ENCODE assay signal across 1 cellular context in the genomic region with DNA sequence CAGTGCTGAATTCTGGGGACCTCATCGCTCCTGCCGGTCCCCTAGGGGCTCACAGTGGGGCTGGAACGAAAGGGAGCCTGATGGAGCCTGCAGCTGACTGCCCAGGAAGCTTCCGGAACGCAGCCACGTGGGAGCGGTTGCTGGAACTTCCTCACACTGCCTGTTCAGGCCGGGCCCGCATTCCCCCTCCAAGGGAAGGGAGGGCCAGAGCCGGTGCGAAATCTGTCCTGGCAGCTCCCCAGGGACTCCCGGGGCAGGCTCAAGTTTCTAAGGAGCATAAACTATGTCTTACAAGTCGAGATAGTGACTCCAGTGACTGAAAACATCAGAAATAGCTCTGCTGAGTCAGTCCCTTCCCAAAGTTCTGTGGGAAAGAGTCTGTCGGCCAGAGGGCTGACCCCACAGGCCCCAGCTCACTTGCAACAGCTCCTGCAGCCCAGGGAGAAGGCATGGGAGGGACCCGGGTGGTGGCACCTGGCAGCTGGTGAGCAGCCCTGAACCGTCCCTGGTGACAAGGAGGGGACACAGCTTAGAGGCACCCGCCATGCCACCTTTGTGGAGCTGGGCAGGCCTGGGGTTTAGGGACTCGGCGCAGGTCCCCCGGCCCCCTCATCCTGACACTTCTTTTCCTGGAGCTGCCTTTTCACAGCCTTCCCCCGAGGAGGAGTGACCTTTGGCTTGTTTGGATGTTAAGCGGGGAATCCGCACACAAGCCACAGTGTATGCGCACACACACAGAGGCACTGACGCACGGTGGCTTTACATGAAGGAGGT.
TF ChIP-seq lines count a peak whose summit lies in the region.

No MANE protein-coding gene starts in this region.

TF ChIP-seq in HepG2, 621 proteins besides CTCF, POLR2A, EP300 and RAD21 (continued from another document and continues in another):
- TF ChIP-seq MLXIP (CRISPR knock-in tag; IDR thresholded peaks at IDR 0.05; ENCODE audit: borderline replicate concordance) (no peak), ZNF225 (CRISPR knock-in tag; IDR thresholded peaks at IDR 0.05) (no peak), SALL1 (CRISPR knock-in tag; IDR thresholded peaks at IDR 0.05) (peak; percentile 68; the same call in 1 of the 2 replicates), ISL2 (CRISPR knock-in tag; IDR thresholded peaks at IDR 0.05) (no peak), ZNF337 (CRISPR knock-in tag; IDR thresholded peaks at IDR 0.05; ENCODE audit: borderline replicate concordance, low read depth) (no peak), TMF1 (CRISPR knock-in tag; IDR thresholded peaks at IDR 0.05; ENCODE audit: low read depth) (no peak), ETV5 (CRISPR knock-in tag; IDR thresholded peaks at IDR 0.05; ENCODE audit: borderline replicate concordance) (peak; percentile 89), ATF7 (IDR thresholded peaks at IDR 0.05) (no peak), ATF7 (CRISPR knock-in tag; IDR thresholded peaks at IDR 0.05) (no peak), SAP130 (CRISPR knock-in tag; IDR thresholded peaks at IDR 0.05; ENCODE audit: low read depth) (peak; percentile 48; the same call in 1 of the 2 replicates), SALL2 (CRISPR knock-in tag; IDR thresholded peaks at IDR 0.05) (no peak), RFXANK (CRISPR knock-in tag; IDR thresholded peaks at IDR 0.05) (no peak), PREB (CRISPR knock-in tag; IDR thresholded peaks at IDR 0.05) (no peak), ARNT2 (CRISPR knock-in tag; IDR thresholded peaks at IDR 0.05; ENCODE audit: low read depth) (no peak), ZNF407 (CRISPR knock-in tag; IDR thresholded peaks at IDR 0.05; ENCODE audit: not compliant biosample characterization) (peak; percentile 77), ZNF547 (CRISPR knock-in tag; IDR thresholded peaks at IDR 0.05) (0 out of 2 replicates have a peak, but pooled peaks have one; percentile 55), PHF8 (CRISPR knock-in tag; IDR thresholded peaks at IDR 0.05) (no peak), PLRG1 (conservative IDR thresholded peaks at IDR 0.05) (no peak), HIVEP1 (CRISPR knock-in tag; IDR thresholded peaks at IDR 0.05) (no peak), ZNF549 (CRISPR knock-in tag; IDR thresholded peaks at IDR 0.05) (peak; percentile 97), KLF16 (CRISPR knock-in tag; IDR thresholded peaks at IDR 0.05) (no peak), AKNA (CRISPR knock-in tag; IDR thresholded peaks at IDR 0.05; ENCODE audit: borderline replicate concordance) (no peak)
- TF ChIP-seq, protein P1, sequence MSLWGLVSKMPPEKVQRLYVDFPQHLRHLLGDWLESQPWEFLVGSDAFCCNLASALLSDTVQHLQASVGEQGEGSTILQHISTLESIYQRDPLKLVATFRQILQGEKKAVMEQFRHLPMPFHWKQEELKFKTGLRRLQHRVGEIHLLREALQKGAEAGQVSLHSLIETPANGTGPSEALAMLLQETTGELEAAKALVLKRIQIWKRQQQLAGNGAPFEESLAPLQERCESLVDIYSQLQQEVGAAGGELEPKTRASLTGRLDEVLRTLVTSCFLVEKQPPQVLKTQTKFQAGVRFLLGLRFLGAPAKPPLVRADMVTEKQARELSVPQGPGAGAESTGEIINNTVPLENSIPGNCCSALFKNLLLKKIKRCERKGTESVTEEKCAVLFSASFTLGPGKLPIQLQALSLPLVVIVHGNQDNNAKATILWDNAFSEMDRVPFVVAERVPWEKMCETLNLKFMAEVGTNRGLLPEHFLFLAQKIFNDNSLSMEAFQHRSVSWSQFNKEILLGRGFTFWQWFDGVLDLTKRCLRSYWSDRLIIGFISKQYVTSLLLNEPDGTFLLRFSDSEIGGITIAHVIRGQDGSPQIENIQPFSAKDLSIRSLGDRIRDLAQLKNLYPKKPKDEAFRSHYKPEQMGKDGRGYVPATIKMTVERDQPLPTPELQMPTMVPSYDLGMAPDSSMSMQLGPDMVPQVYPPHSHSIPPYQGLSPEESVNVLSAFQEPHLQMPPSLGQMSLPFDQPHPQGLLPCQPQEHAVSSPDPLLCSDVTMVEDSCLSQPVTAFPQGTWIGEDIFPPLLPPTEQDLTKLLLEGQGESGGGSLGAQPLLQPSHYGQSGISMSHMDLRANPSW (CRISPR knock-in tag; IDR thresholded peaks at IDR 0.05; ENCODE audit: borderline replicate concordance): no peak
- TF ChIP-seq, protein P2, sequence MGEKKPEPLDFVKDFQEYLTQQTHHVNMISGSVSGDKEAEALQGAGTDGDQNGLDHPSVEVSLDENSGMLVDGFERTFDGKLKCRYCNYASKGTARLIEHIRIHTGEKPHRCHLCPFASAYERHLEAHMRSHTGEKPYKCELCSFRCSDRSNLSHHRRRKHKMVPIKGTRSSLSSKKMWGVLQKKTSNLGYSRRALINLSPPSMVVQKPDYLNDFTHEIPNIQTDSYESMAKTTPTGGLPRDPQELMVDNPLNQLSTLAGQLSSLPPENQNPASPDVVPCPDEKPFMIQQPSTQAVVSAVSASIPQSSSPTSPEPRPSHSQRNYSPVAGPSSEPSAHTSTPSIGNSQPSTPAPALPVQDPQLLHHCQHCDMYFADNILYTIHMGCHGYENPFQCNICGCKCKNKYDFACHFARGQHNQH (CRISPR knock-in tag; IDR thresholded peaks at IDR 0.05): peak; percentile 3; the same call in 1 of the 2 replicates
- TF ChIP-seq, protein P3, sequence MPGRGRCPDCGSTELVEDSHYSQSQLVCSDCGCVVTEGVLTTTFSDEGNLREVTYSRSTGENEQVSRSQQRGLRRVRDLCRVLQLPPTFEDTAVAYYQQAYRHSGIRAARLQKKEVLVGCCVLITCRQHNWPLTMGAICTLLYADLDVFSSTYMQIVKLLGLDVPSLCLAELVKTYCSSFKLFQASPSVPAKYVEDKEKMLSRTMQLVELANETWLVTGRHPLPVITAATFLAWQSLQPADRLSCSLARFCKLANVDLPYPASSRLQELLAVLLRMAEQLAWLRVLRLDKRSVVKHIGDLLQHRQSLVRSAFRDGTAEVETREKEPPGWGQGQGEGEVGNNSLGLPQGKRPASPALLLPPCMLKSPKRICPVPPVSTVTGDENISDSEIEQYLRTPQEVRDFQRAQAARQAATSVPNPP (CRISPR knock-in tag; IDR thresholded peaks at IDR 0.05): no peak
- TF ChIP-seq, protein P4, sequence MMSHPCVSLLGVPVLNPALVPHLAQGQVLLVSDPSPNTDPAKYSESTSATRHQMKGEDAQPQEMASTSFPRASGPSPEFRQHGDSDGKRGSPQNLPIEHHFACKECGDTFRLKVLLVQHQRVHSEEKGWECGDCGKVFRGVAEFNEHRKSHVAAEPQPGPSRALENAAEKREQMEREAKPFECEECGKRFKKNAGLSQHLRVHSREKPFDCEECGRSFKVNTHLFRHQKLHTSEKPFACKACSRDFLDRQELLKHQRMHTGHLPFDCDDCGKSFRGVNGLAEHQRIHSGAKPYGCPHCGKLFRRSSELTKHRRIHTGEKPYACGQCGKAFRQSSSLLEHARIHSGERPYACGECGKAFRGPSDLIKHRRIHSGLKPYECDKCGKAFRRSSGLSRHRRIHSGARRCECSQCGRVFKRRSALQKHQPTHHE (CRISPR knock-in tag; IDR thresholded peaks at IDR 0.05; ENCODE audit: borderline replicate concordance): no peak
